In the genomic region with DNA sequence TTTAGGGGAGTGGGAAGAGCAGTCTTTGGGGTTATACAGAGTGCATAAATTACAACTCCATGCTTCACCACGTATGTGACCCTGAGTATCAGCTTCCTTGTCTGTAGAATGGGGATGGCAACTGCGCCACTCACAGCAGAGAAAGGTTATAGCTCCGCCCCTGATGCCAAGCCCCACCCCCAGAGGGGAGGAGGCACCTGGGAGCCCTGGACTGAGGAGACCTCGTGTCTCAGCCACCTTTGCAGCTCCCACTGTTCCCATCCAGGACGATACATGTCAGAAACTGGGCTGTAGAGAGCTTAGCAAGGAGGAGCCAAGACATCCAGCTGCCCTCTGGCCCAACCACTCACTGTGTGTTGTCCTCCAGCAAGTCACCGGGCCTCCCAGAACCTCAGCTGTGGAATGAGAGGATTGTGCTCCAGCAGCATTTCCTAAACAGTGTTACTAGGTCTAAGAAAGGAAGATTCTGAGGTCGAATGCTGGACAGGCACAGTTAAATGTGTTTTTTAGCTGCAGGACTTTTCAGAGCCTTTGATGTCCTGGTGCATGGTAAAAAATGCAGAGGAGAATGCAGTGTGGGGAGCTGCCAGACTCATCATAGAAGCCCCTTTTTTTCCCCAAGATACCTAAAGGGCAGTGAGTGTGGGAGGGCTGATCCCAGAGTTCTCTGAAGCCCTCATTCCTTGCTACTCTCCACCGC, we compare ENCODE assay signal across 10 cellular contexts.
A peak's percentile ranks its signal among the peaks of the same experiment; 100 is the strongest.
DNase-seq lines count a peak whose midpoint lies in the region; ATAC-seq and TF ChIP-seq lines count a peak whose summit lies in the region.
"Had no signal": no experiment of that assay in that cellular context is flagged by ENCODE, and none has a peak within 500 bp of the region (broad histone marks: within the 10 kb centered on the region; RNA-seq: fewer than 3 reads in every experiment).

No MANE protein-coding gene starts in this region.

- in situ Hi-C loops in GM13977 (cut with MboI; ENCODE audit: low pct_unique_long_range_greater_than_20kb, low sequenced_read_pairs, unreplicated experiment), result loop anchor here (10.0 kb wide), 1 partner anchor 72 kb away; no protein-coding TSS in a partner anchor

- no peak overlapping the region for H3K4me3 Mint-ChIP-seq in nephron progenitor cell
- H3K4me3 Mint-ChIP-seq: central memory CD8-positive, alpha-beta T cell had no signal

- no peaks in the 10 kb centered on the region for H3K36me3 Mint-ChIP-seq in nephron progenitor cell (ENCODE audit: low read depth)

- ATAC-seq in GM19467 (IDR thresholded peaks at IDR 0.05; ENCODE audit: unreplicated experiment), result no peak
- ATAC-seq in HG02678 (IDR thresholded peaks at IDR 0.05; ENCODE audit: unreplicated experiment), result no peak

- peaks cover 4% of the 10 kb centered on the region for H3K4me1 Mint-ChIP-seq in nephron progenitor cell

- no peak overlapping the region for H3K4me3 ChIP-seq in foreskin fibroblast (ENCODE audit: low read depth in 1 of 2, low read length in 2 of 2)
- H3K4me3 ChIP-seq: SJSA1 had no signal

- peak; percentile 44 for DNase-seq in COLO668 (lab: John Stamatoyannopoulos, UW; ENCODE audit: unreplicated experiment)
- DNase-seq in NAMALWA (ENCODE audit: low spot score), result peak; percentile 70
- DNase-seq in activated T-cell treated with anti-CD3 and anti-CD28 coated beads, Interleukin-2, amount 50 U/mL, for 1 hour, result peak; percentile 51
- peak; percentile 38 for DNase-seq in nephron progenitor cell
- DNase-seq in foreskin fibroblast, result no peak
- no peak for DNase-seq in GM13977 (ENCODE audit: low spot score)

- TF ChIP-seq CTCF in nephron progenitor cell (IDR thresholded peaks at IDR 0.05) (no peak), foreskin fibroblast (IDR thresholded peaks at IDR 0.05; ENCODE audit: low read depth, low read length) (no peak), GM13977 (IDR thresholded peaks at IDR 0.05; ENCODE audit: extremely low read depth, insufficient read depth, missing control alignments) (no peak)

- H3K27ac Mint-ChIP-seq in nephron progenitor cell, result no peak overlapping the region

- H3K9me3 Mint-ChIP-seq in nephron progenitor cell, result no peaks in the 10 kb centered on the region
- H3K9me3 Mint-ChIP-seq: central memory CD8-positive, alpha-beta T cell had no signal

- H3K27me3 Mint-ChIP-seq in nephron progenitor cell (ENCODE audit: low read depth, poor library complexity), result peaks cover 15% of the 10 kb centered on the region
- H3K27me3 Mint-ChIP-seq: central memory CD8-positive, alpha-beta T cell had no signal

Comparison
In these comparisons a context has a peak if more than half of its experiments do, and no peak if none do; other contexts are left out.
1. DNase-seq: peak in COLO668 (single experiment), NAMALWA (single experiment), activated T-cell treated with anti-CD3 and anti-CD28 coated beads, Interleukin-2, amount 50 U/mL, for 1 hour (single experiment) and nephron progenitor cell (single experiment); none in foreskin fibroblast (0 of 2) and GM13977 (single experiment).